ENCODE assay signal across 1 cellular context in genomic region chr10:109411897-109412296, GRCh38.
TF ChIP-seq lines count a peak whose summit lies in the region.

No MANE protein-coding gene starts in this region.

TF ChIP-seq in H1, 55 proteins besides CTCF, POLR2A, EP300 and RAD21:
- TF ChIP-seq HDAC6 (IDR thresholded peaks at IDR 0.05; ENCODE audit: low read depth, low read length) = no peak
TF ChIP-seq in H1: peak in this region for 0.
